1 cellular context compared by ENCODE assay signal in the genomic region with DNA sequence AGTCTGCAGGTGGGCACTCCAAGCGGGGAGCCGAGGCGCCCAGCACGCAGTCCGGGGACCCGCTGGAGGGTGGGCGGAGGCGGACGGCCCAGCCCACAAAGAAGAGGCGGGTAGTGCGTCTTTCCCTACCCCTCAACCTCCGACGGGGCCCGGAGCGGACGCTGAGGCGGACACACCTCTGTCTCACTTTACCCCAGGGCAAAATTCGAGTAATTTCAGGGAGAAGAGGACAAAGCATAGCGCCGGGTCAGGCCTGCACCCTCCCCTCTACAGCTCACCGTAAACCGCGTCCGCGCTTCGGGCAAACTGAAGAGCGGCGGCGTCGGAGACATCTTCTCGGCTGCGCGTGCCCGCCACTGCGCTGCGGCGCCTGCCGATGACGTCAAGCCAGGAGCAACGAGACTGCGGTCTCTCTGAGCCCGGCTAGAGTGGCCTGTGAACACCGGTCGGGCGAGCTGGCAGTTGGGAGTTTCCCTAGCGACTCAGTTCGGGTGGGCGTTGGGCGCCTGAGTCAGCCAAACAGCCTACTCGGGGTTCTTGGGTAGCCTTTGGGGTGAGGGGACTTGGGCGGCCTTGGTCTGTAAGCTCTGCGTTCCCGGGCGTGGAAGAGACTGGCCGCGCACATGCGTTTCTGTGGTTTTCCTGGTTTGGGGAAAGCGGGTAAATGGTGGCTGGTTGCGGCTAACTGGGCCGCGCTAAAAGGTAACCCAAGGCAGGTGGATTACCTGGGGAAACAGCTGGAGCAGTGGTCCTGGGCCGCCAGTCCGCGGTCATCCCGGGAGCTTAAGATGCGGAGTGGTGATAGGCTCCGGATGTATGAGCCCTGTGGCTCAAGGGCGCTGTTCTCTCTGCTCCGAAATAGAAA.
A peak's percentile ranks its signal among the peaks of the same experiment; 100 is the strongest.
TF ChIP-seq lines count a peak whose summit lies in the region.

A gene with protein sequence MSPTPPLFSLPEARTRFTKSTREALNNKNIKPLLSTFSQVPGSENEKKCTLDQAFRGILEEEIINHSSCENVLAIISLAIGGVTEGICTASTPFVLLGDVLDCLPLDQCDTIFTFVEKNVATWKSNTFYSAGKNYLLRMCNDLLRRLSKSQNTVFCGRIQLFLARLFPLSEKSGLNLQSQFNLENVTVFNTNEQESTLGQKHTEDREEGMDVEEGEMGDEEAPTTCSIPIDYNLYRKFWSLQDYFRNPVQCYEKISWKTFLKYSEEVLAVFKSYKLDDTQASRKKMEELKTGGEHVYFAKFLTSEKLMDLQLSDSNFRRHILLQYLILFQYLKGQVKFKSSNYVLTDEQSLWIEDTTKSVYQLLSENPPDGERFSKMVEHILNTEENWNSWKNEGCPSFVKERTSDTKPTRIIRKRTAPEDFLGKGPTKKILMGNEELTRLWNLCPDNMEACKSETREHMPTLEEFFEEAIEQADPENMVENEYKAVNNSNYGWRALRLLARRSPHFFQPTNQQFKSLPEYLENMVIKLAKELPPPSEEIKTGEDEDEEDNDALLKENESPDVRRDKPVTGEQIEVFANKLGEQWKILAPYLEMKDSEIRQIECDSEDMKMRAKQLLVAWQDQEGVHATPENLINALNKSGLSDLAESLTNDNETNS (minus strand): TSS at position 360 of the 865 bp plus-strand sequence. CDS start 28 bp downstream, at position 332.

TF ChIP-seq in K562, 482 proteins besides CTCF, POLR2A, EP300 and RAD21 (continued from another document and continues in another):
- TF ChIP-seq, protein P1, sequence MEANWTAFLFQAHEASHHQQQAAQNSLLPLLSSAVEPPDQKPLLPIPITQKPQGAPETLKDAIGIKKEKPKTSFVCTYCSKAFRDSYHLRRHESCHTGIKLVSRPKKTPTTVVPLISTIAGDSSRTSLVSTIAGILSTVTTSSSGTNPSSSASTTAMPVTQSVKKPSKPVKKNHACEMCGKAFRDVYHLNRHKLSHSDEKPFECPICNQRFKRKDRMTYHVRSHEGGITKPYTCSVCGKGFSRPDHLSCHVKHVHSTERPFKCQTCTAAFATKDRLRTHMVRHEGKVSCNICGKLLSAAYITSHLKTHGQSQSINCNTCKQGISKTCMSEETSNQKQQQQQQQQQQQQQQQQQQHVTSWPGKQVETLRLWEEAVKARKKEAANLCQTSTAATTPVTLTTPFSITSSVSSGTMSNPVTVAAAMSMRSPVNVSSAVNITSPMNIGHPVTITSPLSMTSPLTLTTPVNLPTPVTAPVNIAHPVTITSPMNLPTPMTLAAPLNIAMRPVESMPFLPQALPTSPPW (CRISPR knock-in tag; IDR thresholded peaks at IDR 0.05) = peak; percentile 70
- TF ChIP-seq, protein P2, sequence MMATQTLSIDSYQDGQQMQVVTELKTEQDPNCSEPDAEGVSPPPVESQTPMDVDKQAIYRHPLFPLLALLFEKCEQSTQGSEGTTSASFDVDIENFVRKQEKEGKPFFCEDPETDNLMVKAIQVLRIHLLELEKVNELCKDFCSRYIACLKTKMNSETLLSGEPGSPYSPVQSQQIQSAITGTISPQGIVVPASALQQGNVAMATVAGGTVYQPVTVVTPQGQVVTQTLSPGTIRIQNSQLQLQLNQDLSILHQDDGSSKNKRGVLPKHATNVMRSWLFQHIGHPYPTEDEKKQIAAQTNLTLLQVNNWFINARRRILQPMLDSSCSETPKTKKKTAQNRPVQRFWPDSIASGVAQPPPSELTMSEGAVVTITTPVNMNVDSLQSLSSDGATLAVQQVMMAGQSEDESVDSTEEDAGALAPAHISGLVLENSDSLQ (IDR thresholded peaks at IDR 0.05) = peak; percentile 21; the same call in 1 of the 2 replicates
- TF ChIP-seq, protein P3, sequence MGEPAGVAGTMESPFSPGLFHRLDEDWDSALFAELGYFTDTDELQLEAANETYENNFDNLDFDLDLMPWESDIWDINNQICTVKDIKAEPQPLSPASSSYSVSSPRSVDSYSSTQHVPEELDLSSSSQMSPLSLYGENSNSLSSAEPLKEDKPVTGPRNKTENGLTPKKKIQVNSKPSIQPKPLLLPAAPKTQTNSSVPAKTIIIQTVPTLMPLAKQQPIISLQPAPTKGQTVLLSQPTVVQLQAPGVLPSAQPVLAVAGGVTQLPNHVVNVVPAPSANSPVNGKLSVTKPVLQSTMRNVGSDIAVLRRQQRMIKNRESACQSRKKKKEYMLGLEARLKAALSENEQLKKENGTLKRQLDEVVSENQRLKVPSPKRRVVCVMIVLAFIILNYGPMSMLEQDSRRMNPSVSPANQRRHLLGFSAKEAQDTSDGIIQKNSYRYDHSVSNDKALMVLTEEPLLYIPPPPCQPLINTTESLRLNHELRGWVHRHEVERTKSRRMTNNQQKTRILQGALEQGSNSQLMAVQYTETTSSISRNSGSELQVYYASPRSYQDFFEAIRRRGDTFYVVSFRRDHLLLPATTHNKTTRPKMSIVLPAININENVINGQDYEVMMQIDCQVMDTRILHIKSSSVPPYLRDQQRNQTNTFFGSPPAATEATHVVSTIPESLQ (CRISPR knock-in tag; IDR thresholded peaks at IDR 0.05) = peak; percentile 95; the same call in 1 of the 2 replicates
- TF ChIP-seq FOXK2 (conservative IDR thresholded peaks at IDR 0.05 in 1 of 2, IDR thresholded peaks at IDR 0.05 in 1 of 2; ENCODE audit: low read depth in 2 of 2) (peak; percentile 67 to 78; a peak in 3 of 4 replicates), NCOA6 (IDR thresholded peaks at IDR 0.05) (peak; percentile 100), LARP7 (IDR thresholded peaks at IDR 0.05) (no peak), ZC3H8 (IDR thresholded peaks at IDR 0.05) (no peak), MAZ (CRISPR knock-in tag; conservative IDR thresholded peaks at IDR 0.05 in 1 of 2, IDR thresholded peaks at IDR 0.05 in 1 of 2) (peak; percentile 60 to 68; a peak in 3 of 4 replicates), PHF20 (IDR thresholded peaks at IDR 0.05; ENCODE audit: partially characterized antibody) (peak; percentile 96), SMAD4 (CRISPR knock-in tag; conservative IDR thresholded peaks at IDR 0.05) (peak; percentile 82), BCL6 (CRISPR knock-in tag; IDR thresholded peaks at IDR 0.05) (no peak), ZNF79 (CRISPR knock-in tag; IDR thresholded peaks at IDR 0.05; ENCODE audit: low read depth) (no peak), ZSCAN32 (CRISPR knock-in tag; IDR thresholded peaks at IDR 0.05) (0 out of 2 replicates have a peak, but pooled peaks have one; percentile 13), TSC22D4 (tag; IDR thresholded peaks at IDR 0.05) (no peak), OTX1 (CRISPR knock-in tag; IDR thresholded peaks at IDR 0.05) (no peak), SAP30 (IDR thresholded peaks at IDR 0.05; ENCODE audit: borderline replicate concordance, insufficient read depth, low read depth, low read length, poor library complexity, severe bottlenecking) (peak; percentile 87), ZNF239 (CRISPR knock-in tag; IDR thresholded peaks at IDR 0.05) (no peak; the same call in 1 of the 2 replicates), FOXP1 (CRISPR knock-in tag; IDR thresholded peaks at IDR 0.05) (peak; percentile 98), ZNF197 (CRISPR knock-in tag; IDR thresholded peaks at IDR 0.05; ENCODE audit: low read depth) (no peak), MAFK (IDR thresholded peaks at IDR 0.05; ENCODE audit: low read length) (peak; percentile 29; the same call in 1 of the 2 replicates), GTF2A2 (tag; IDR thresholded peaks at IDR 0.05) (no peak), RAD51 (IDR thresholded peaks at IDR 0.05; ENCODE audit: borderline replicate concordance, low read depth) (0 out of 2 replicates have a peak, but pooled peaks have one; percentile 30), ZNF785 (CRISPR knock-in tag; IDR thresholded peaks at IDR 0.05) (no peak), PTBP1 (IDR thresholded peaks at IDR 0.05; ENCODE audit: low read depth, low read length) (no peak), MTF1 (CRISPR knock-in tag; IDR thresholded peaks at IDR 0.05; ENCODE audit: borderline replicate concordance) (no peak), MTA1 (IDR thresholded peaks at IDR 0.05; ENCODE audit: borderline replicate concordance) (peak; percentile 99), ARHGAP35 (IDR thresholded peaks at IDR 0.05; ENCODE audit: partially characterized antibody) (no peak), STAT5A (IDR thresholded peaks at IDR 0.05; ENCODE audit: borderline replicate concordance, low read length) (peak; percentile 7; the same call in 1 of the 2 replicates), HDAC2 (IDR thresholded peaks at IDR 0.05) (peak; percentile 78; the same call in 1 of the 2 replicates), MED1 (CRISPR knock-in tag; IDR thresholded peaks at IDR 0.05; ENCODE audit: borderline replicate concordance) (peak; percentile 70; the same call in 1 of the 2 replicates), YBX1 (IDR thresholded peaks at IDR 0.05) (no peak), ZNF174 (CRISPR knock-in tag; IDR thresholded peaks at IDR 0.05) (no peak), ZNF146 (CRISPR knock-in tag; IDR thresholded peaks at IDR 0.05; ENCODE audit: unreplicated experiment) (no peak), ZNF75A (CRISPR knock-in tag; IDR thresholded peaks at IDR 0.05) (no peak)
- TF ChIP-seq, protein P4, sequence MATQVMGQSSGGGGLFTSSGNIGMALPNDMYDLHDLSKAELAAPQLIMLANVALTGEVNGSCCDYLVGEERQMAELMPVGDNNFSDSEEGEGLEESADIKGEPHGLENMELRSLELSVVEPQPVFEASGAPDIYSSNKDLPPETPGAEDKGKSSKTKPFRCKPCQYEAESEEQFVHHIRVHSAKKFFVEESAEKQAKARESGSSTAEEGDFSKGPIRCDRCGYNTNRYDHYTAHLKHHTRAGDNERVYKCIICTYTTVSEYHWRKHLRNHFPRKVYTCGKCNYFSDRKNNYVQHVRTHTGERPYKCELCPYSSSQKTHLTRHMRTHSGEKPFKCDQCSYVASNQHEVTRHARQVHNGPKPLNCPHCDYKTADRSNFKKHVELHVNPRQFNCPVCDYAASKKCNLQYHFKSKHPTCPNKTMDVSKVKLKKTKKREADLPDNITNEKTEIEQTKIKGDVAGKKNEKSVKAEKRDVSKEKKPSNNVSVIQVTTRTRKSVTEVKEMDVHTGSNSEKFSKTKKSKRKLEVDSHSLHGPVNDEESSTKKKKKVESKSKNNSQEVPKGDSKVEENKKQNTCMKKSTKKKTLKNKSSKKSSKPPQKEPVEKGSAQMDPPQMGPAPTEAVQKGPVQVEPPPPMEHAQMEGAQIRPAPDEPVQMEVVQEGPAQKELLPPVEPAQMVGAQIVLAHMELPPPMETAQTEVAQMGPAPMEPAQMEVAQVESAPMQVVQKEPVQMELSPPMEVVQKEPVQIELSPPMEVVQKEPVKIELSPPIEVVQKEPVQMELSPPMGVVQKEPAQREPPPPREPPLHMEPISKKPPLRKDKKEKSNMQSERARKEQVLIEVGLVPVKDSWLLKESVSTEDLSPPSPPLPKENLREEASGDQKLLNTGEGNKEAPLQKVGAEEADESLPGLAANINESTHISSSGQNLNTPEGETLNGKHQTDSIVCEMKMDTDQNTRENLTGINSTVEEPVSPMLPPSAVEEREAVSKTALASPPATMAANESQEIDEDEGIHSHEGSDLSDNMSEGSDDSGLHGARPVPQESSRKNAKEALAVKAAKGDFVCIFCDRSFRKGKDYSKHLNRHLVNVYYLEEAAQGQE (CRISPR knock-in tag; IDR thresholded peaks at IDR 0.05; ENCODE audit: low read depth) = peak; percentile 85
- TF ChIP-seq, protein P5, sequence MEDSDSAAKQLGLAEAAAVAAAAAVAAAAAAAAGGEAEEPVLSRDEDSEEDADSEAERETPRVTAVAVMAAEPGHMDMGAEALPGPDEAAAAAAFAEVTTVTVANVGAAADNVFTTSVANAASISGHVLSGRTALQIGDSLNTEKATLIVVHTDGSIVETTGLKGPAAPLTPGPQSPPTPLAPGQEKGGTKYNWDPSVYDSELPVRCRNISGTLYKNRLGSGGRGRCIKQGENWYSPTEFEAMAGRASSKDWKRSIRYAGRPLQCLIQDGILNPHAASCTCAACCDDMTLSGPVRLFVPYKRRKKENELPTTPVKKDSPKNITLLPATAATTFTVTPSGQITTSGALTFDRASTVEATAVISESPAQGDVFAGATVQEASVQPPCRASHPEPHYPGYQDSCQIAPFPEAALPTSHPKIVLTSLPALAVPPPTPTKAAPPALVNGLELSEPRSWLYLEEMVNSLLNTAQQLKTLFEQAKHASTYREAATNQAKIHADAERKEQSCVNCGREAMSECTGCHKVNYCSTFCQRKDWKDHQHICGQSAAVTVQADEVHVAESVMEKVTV (CRISPR knock-in tag; IDR thresholded peaks at IDR 0.05) = no peak
- TF ChIP-seq, protein P6, sequence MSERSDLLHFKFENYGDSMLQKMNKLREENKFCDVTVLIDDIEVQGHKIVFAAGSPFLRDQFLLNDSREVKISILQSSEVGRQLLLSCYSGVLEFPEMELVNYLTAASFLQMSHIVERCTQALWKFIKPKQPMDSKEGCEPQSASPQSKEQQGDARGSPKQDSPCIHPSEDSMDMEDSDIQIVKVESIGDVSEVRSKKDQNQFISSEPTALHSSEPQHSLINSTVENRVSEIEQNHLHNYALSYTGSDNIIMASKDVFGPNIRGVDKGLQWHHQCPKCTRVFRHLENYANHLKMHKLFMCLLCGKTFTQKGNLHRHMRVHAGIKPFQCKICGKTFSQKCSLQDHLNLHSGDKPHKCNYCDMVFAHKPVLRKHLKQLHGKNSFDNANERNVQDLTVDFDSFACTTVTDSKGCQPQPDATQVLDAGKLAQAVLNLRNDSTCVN (CRISPR knock-in tag; IDR thresholded peaks at IDR 0.05) = no peak
- TF ChIP-seq, protein P7, sequence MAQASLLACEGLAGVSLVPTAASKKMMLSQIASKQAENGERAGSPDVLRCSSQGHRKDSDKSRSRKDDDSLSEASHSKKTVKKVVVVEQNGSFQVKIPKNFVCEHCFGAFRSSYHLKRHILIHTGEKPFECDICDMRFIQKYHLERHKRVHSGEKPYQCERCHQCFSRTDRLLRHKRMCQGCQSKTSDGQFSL (CRISPR knock-in tag; IDR thresholded peaks at IDR 0.05) = peak; percentile 85
- TF ChIP-seq, protein P7 (tag; IDR thresholded peaks at IDR 0.05) = no peak
- TF ChIP-seq, protein P8, sequence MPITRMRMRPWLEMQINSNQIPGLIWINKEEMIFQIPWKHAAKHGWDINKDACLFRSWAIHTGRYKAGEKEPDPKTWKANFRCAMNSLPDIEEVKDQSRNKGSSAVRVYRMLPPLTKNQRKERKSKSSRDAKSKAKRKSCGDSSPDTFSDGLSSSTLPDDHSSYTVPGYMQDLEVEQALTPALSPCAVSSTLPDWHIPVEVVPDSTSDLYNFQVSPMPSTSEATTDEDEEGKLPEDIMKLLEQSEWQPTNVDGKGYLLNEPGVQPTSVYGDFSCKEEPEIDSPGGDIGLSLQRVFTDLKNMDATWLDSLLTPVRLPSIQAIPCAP (CRISPR knock-in tag; IDR thresholded peaks at IDR 0.05; ENCODE audit: borderline replicate concordance) = peak; percentile 45; the same call in 1 of the 2 replicates
- TF ChIP-seq, protein P9, sequence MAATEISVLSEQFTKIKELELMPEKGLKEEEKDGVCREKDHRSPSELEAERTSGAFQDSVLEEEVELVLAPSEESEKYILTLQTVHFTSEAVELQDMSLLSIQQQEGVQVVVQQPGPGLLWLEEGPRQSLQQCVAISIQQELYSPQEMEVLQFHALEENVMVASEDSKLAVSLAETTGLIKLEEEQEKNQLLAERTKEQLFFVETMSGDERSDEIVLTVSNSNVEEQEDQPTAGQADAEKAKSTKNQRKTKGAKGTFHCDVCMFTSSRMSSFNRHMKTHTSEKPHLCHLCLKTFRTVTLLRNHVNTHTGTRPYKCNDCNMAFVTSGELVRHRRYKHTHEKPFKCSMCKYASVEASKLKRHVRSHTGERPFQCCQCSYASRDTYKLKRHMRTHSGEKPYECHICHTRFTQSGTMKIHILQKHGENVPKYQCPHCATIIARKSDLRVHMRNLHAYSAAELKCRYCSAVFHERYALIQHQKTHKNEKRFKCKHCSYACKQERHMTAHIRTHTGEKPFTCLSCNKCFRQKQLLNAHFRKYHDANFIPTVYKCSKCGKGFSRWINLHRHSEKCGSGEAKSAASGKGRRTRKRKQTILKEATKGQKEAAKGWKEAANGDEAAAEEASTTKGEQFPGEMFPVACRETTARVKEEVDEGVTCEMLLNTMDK (IDR thresholded peaks at IDR 0.05; ENCODE audit: borderline replicate concordance, insufficient read depth, low read depth, low read length, poor library complexity, severe bottlenecking) = peak; percentile 34
